21 cellular contexts compared by ENCODE assay signal in the genomic region with DNA sequence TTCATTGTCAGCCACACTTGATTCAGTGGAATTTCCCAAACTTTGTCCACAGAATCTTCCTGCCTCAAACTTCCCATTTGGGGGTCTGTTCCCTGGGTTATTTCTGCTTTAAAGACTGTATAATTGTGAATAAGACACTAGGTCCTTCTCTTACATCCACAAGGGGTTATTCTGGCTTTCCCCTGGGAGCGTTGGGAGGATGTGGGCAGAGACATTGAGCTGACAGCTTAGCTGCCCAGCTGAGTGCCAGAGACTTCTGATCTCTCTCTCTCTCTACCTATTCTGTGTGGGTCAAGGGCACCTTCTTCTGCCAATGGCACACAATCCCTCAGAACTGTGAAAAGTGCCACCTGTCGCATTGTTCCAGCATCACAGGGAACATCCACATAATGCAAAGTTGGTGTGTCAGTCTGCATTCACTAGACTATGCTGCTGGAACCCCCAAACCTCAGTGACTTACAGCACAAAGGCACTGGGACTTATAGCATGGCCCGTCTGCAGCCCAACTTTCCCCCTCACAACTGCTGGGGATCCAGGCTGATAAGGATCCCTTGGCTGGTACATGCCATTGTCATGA. TPM values are rescaled to one million over a fixed set of nuclear protein-coding genes. Genes with fewer than 3 reads are reported as not detected.
A peak's percentile ranks its signal among the peaks of the same experiment; 100 is the strongest.
DNase-seq lines count a peak whose midpoint lies in the region; ATAC-seq, FAIRE-seq and TF ChIP-seq lines count a peak whose summit lies in the region.
"Had no signal": no experiment of that assay in that cellular context is flagged by ENCODE, and none has a peak within 500 bp of the region (broad histone marks: within the 10 kb centered on the region; RNA-seq: fewer than 3 reads in every experiment).

No MANE protein-coding gene starts in this region.

- TF ChIP-seq EP300 in HepG2 (IDR thresholded peaks at IDR 0.05; ENCODE audit: low read depth in 2 of 2, low read length in 2 of 2): no peak
- TF ChIP-seq EP300 in HepG2 (CRISPR knock-in tag; IDR thresholded peaks at IDR 0.05; ENCODE audit: borderline replicate concordance): no peak

- H3K4me3 Mint-ChIP-seq in stimulated activated naive B cell treated with anti-CD40 and anti-IgM and Interleukin-4, amounts not matched to agents 10 μg/mL and 1 μg/mL and 100 μg/mL, for 72 hours: no peak overlapping the region
- no peak overlapping the region for H3K4me3 Mint-ChIP-seq in progenitor cell of endocrine pancreas (ENCODE audit: low read depth)
- H3K4me3 Mint-ChIP-seq: CD4-positive, CD25-positive, alpha-beta regulatory T cell; CD8-positive, alpha-beta memory T cell; GM23338; H9 had no signal

- intact Hi-C loops in HepG2 (cut with micrococcal nuclease; ENCODE audit: unreplicated experiment) (no loop called here), right lobe of liver (cut with DNase I) (no loop called here), sciatic nerve (cut with DNase I) (no loop called here)

- no peak overlapping the region for H3K4ac ChIP-seq in mesenchymal stem cell (ENCODE audit: low read depth in 1 of 2, low read length in 2 of 2)

- no peak overlapping the region for H4K91ac ChIP-seq in mesenchymal stem cell (ENCODE audit: low read length)

- in situ Hi-C loops in HepG2 (cut with HindIII; ENCODE audit: extremely low pct_ligation_motif_present, low pct_unique_long_range_greater_than_20kb): no loop called here

- H3K9me3 ChIP-seq in HepG2 (ENCODE audit: low read length): no peaks in the 10 kb centered on the region
- no peaks in the 10 kb centered on the region for H3K9me3 ChIP-seq in right lobe of liver
- H3K9me3 ChIP-seq in mesenchymal stem cell (ENCODE audit: control insufficient read depth, low read length): no peaks in the 10 kb centered on the region
- H3K9me3 ChIP-seq: A549 had no signal

- H3K4me1 Mint-ChIP-seq in stimulated activated naive B cell treated with anti-CD40 and anti-IgM and Interleukin-4, amounts not matched to agents 10 μg/mL and 1 μg/mL and 100 μg/mL, for 72 hours: peaks cover 24 to 26% of the 10 kb centered on the region in 2 donors
- peaks cover 3% of the 10 kb centered on the region for H3K4me1 Mint-ChIP-seq in progenitor cell of endocrine pancreas (ENCODE audit: low read depth)
- H3K4me1 Mint-ChIP-seq: GM23338 had no signal

- H4K8ac ChIP-seq in mesenchymal stem cell (ENCODE audit: low read length): no peak overlapping the region

- peaks cover 5 to 10% of the 10 kb centered on the region in 2 donors for H3K27me3 Mint-ChIP-seq in stimulated activated naive B cell treated with anti-CD40 and anti-IgM and Interleukin-4, amounts not matched to agents 10 μg/mL and 1 μg/mL and 100 μg/mL, for 72 hours
- peaks cover 5% of the 10 kb centered on the region for H3K27me3 Mint-ChIP-seq in progenitor cell of endocrine pancreas
- H3K27me3 Mint-ChIP-seq: CD4-positive, CD25-positive, alpha-beta regulatory T cell had no signal

- H3K27me3 ChIP-seq in HepG2 (ENCODE audit: control insufficient read depth in 1 of 2, insufficient read depth in 2 of 2, low read length in 2 of 2) (no peaks in the 10 kb centered on the region), right lobe of liver (no peaks in the 10 kb centered on the region), mesenchymal stem cell (ENCODE audit: control insufficient read depth in 1 of 2, insufficient read depth in 1 of 2, low read length in 2 of 2) (no peaks in the 10 kb centered on the region)

- H3K9me3 Mint-ChIP-seq in stimulated activated naive B cell treated with anti-CD40 and anti-IgM and Interleukin-4, amounts not matched to agents 10 μg/mL and 1 μg/mL and 100 μg/mL, for 72 hours: peaks cover 0 to 2% of the 10 kb centered on the region in 2 donors
- H3K9me3 Mint-ChIP-seq in progenitor cell of endocrine pancreas (ENCODE audit: low read depth): peaks cover 8% of the 10 kb centered on the region

- no peaks in the 10 kb centered on the region for H3K79me2 ChIP-seq in HepG2 (ENCODE audit: insufficient read depth, low read length)

- H2BK120ac ChIP-seq in mesenchymal stem cell (ENCODE audit: low read depth, low read length): no peak overlapping the region

- no TSS peak for BruUV-seq in HepG2 (replicated peaks; lab: Mats Ljungman, UMichigan)

- H4K20me1 ChIP-seq in HepG2 (ENCODE audit: insufficient read depth, low read length): no peaks in the 10 kb centered on the region

- TF ChIP-seq RAD21 in HepG2 (CRISPR knock-in tag; IDR thresholded peaks at IDR 0.05): no peak

- no peaks in the 10 kb centered on the region for H3K79me1 ChIP-seq in mesenchymal stem cell (replicated peaks; ENCODE audit: low read length, poor library complexity, severe bottlenecking)

- H2AK5ac ChIP-seq in mesenchymal stem cell (ENCODE audit: low read length, severe bottlenecking): no peak overlapping the region

- no peak overlapping the region for H3K14ac ChIP-seq in mesenchymal stem cell (ENCODE audit: low read length in 2 of 2)

- H3K36me3 ChIP-seq in HepG2 (replicated peaks in 1 of 2; ENCODE audit: control insufficient read depth in 1 of 2, insufficient read depth in 2 of 2, low read length in 2 of 2) (no peaks in the 10 kb centered on the region), right lobe of liver (no peaks in the 10 kb centered on the region), mesenchymal stem cell (ENCODE audit: control insufficient read depth in 1 of 2, insufficient read depth in 2 of 2, low read depth in 1 of 2, low read length in 2 of 2) (no peaks in the 10 kb centered on the region)

- no peak overlapping the region for H3K23ac ChIP-seq in mesenchymal stem cell (ENCODE audit: low read length in 2 of 2)

- H2BK12ac ChIP-seq in mesenchymal stem cell (ENCODE audit: low read length in 2 of 2): no peak overlapping the region

- TF ChIP-seq POLR2A in HepG2 (IDR thresholded peaks at IDR 0.05; ENCODE audit: insufficient read depth in 1 of 2, low read depth in 2 of 2, low read length in 2 of 2) (no peak), right lobe of liver (IDR thresholded peaks at IDR 0.05) (no peak), NB4 (IDR thresholded peaks at IDR 0.05; ENCODE audit: extremely low read depth, insufficient read length) (no peak)

- H3K18ac ChIP-seq in mesenchymal stem cell (ENCODE audit: low read depth in 1 of 2, low read length in 2 of 2): no peak overlapping the region

- H2BK15ac ChIP-seq in mesenchymal stem cell (ENCODE audit: low read depth, poor library complexity, severe bottlenecking): peak overlapping the region; percentile 55

- H2BK5ac ChIP-seq in mesenchymal stem cell (ENCODE audit: low read depth, low read length, poor library complexity, severe bottlenecking): no peak overlapping the region

- TF ChIP-seq CTCF in HepG2 (CRISPR knock-in tag; IDR thresholded peaks at IDR 0.05): no peak
- TF ChIP-seq CTCF in right lobe of liver (IDR thresholded peaks at IDR 0.05): no peak
- TF ChIP-seq CTCF in NB4 (IDR thresholded peaks at IDR 0.05; ENCODE audit: low read depth, low read length): no peak
- TF ChIP-seq CTCF in progenitor cell of endocrine pancreas (IDR thresholded peaks at IDR 0.05; ENCODE audit: unreplicated experiment): no peak

- H3K9ac ChIP-seq in HepG2 (ENCODE audit: insufficient read depth, low read depth, low read length): no peak overlapping the region
- no peak overlapping the region for H3K9ac ChIP-seq in mesenchymal stem cell (ENCODE audit: low read length)
- H3K9ac ChIP-seq: KMS-11 had no signal

- H2AFZ ChIP-seq in HepG2 (ENCODE audit: low read length) (no peak overlapping the region), mesenchymal stem cell (ENCODE audit: low read depth, low read length) (no peak overlapping the region)
- H2AFZ ChIP-seq: GM23338 had no signal

- H3K4me3 ChIP-seq in HepG2 (replicated peaks in 1 of 3; ENCODE audit: insufficient read depth in 1 of 3, low read depth in 2 of 3, low read length in 3 of 3): no peak overlapping the region
- no peak overlapping the region for H3K4me3 ChIP-seq in right lobe of liver
- no peak overlapping the region for H3K4me3 ChIP-seq in NB4 (ENCODE audit: low read depth, low read length)
- H3K4me3 ChIP-seq in mesenchymal stem cell (ENCODE audit: insufficient read depth in 1 of 2, low read depth in 1 of 2, low read length in 2 of 2): no peak overlapping the region
- H3K4me3 ChIP-seq: A549, GM23338 had no signal

- WGBS in HepG2 (ENCODE audit: low lambda C conversion rate): 33% methylated on average over 3 of the region's 3 CpGs
- WGBS in right lobe of liver (ENCODE audit: insufficient coverage, low coverage, low lambda C conversion rate, missing lambda C conversion rate): 71% methylated on average over 1 of the region's 3 CpGs
- 95% methylated on average over 3 of the region's 3 CpGs for WGBS in mesenchymal stem cell

- H3K4me1 ChIP-seq in HepG2 (ENCODE audit: insufficient read depth, low read length) (no peaks in the 10 kb centered on the region), right lobe of liver (no peaks in the 10 kb centered on the region), mesenchymal stem cell (ENCODE audit: control insufficient read depth, insufficient read depth, low read depth, low read length) (peaks cover 4% of the 10 kb centered on the region)

- H3K4me2 ChIP-seq in HepG2 (ENCODE audit: low read depth, low read length): no peak overlapping the region
- H3K4me2 ChIP-seq in mesenchymal stem cell (ENCODE audit: low read length, poor library complexity, severe bottlenecking): no peak overlapping the region
- H3K4me2 ChIP-seq: A549, GM23338, KMS-11 had no signal

- CTCF ChIA-PET in HepG2 (lab: Yijun Ruan, JAX; ENCODE audit: low intra/inter-chr PET ratio, low total read pairs): no interaction called here

- FAIRE-seq in HepG2 (lab: Jason Lieb, UNC): no peak
- FAIRE-seq: A549, G401.6, GM12892, HTR-8/SVneo had no signal

- H3K27ac Mint-ChIP-seq in stimulated activated naive B cell treated with anti-CD40 and anti-IgM and Interleukin-4, amounts not matched to agents 10 μg/mL and 1 μg/mL and 100 μg/mL, for 72 hours: no peak overlapping the region
- H3K27ac Mint-ChIP-seq in progenitor cell of endocrine pancreas: no peak overlapping the region
- H3K27ac Mint-ChIP-seq: CD4-positive, CD25-positive, alpha-beta regulatory T cell; CD8-positive, alpha-beta memory T cell; GM23338; H9 had no signal

- no peaks in the 10 kb centered on the region for H3K36me3 Mint-ChIP-seq in stimulated activated naive B cell treated with anti-CD40 and anti-IgM and Interleukin-4, amounts not matched to agents 10 μg/mL and 1 μg/mL and 100 μg/mL, for 72 hours
- H3K36me3 Mint-ChIP-seq in progenitor cell of endocrine pancreas (ENCODE audit: insufficient read depth): peaks cover 2% of the 10 kb centered on the region
- H3K36me3 Mint-ChIP-seq: CD4-positive, CD25-positive, alpha-beta regulatory T cell; CD8-positive, alpha-beta memory T cell had no signal

- no peak for ATAC-seq in HepG2
- ATAC-seq in right lobe of liver: no peak
- peak; percentile 64 to 78 for ATAC-seq in stimulated activated naive B cell treated with anti-CD40 and anti-IgM and Interleukin-4, amounts not matched to agents 10 μg/mL and 1 μg/mL and 100 μg/mL, for 72 hours (replicated peaks)
- no peak for ATAC-seq in sciatic nerve
- ATAC-seq: GM23338 had no signal

- H3K27ac ChIP-seq in HepG2 (ENCODE audit: extremely low read length, insufficient read depth, low read length): no peak overlapping the region
- no peak overlapping the region for H3K27ac ChIP-seq in right lobe of liver
- H3K27ac ChIP-seq in mesenchymal stem cell (ENCODE audit: low read length, poor library complexity, severe bottlenecking): no peak overlapping the region
- H3K27ac ChIP-seq: 22Rv1, A549, HL-60, KMS-11 had no signal

- POLR2A ChIA-PET in HepG2 (lab: Yijun Ruan, JAX): no interaction called here

- DNase-seq in HepG2 (ENCODE audit: low spot score): no peak
- DNase-seq in right lobe of liver: no peak
- DNase-seq in NB4 (ENCODE audit: low read depth): peak; percentile 38
- DNase-seq in mesenchymal stem cell: no peak
- DNase-seq in stimulated activated naive B cell treated with anti-CD40 and anti-IgM and Interleukin-4, amounts not matched to agents 10 μg/mL and 1 μg/mL and 100 μg/mL, for 72 hours: no peak
- no peak for DNase-seq in HuH-7.5 (ENCODE audit: low spot score)
- no peak for DNase-seq in sciatic nerve (ENCODE audit: low spot score)
- no peak for DNase-seq in progenitor cell of endocrine pancreas (ENCODE audit: low spot score, unreplicated experiment)
- DNase-seq: C1 segment of cervical spinal cord; CD4-positive, CD25-positive, alpha-beta regulatory T cell; CD8-positive, alpha-beta memory T cell; COR-L47; H9 had no signal

RNA-seq across cellular contexts. Expression of a gene that starts 19.8 kb away (rescaled TPM):
- total RNA-seq in HepG2 (2016; rRNA removed; fragmentation: Illumina TruSeq; extraction: Trizol) (0.60 and 1.4 TPM in 2 replicates), right lobe of liver (10 to 100 TPM in 3 of 6 experiments, 1 to 10 TPM in 3; 5.5 to 23.7 (median 8.6) TPM), sciatic nerve (316 TPM), progenitor cell of endocrine pancreas (6.3 and 14.3 TPM in 2 replicates)
- under 0.01 and 0.20 TPM in 2 replicates for total RNA-seq in HepG2 (2016; cell fraction: cytosol; rRNA removed; fragmentation: Illumina TruSeq; extraction: Trizol; ENCODE audit: low read depth)
- total RNA-seq in HepG2 (2016; cell fraction: insoluble cytoplasmic fraction; rRNA removed; fragmentation: Illumina TruSeq; extraction: Trizol): 0.79 and 0.93 TPM in 2 replicates
- 0.22 and 0.41 TPM in 2 replicates for total RNA-seq in HepG2 (2016; cell fraction: membrane; rRNA removed; fragmentation: Illumina TruSeq; extraction: Trizol)
- total RNA-seq in HepG2 (2016; cell fraction: nucleus; rRNA removed; fragmentation: Illumina TruSeq; extraction: Trizol): 1.4 and 2.4 TPM in 2 replicates
- polyA plus RNA-seq in HepG2 (2011; rRNA removed): 0.65 and 1.4 TPM in 2 replicates
- polyA plus RNA-seq in HepG2 (2011; cell fraction: cytosol; rRNA removed): 0.32 and 0.37 TPM in 2 replicates
- polyA plus RNA-seq in HepG2 (2011; cell fraction: nucleus; rRNA removed): 0.51 and 0.66 TPM in 2 replicates
- polyA plus RNA-seq in HepG2 (2012): 0.54 and 3.3 TPM in 2 replicates
- polyA plus RNA-seq in HepG2 (2016; cell fraction: cytosol; fragmentation: Illumina TruSeq; extraction: Trizol; ENCODE audit: low read depth): 0.12 and 0.16 TPM in 2 replicates
- 0.26 and 0.34 TPM in 2 replicates for polyA plus RNA-seq in HepG2 (2016; cell fraction: insoluble cytoplasmic fraction; fragmentation: Illumina TruSeq; extraction: Trizol; ENCODE audit: low read depth)
- 0.09 and 0.37 TPM in 2 replicates for polyA plus RNA-seq in HepG2 (2016; cell fraction: membrane; fragmentation: Illumina TruSeq; extraction: Trizol; ENCODE audit: low read depth)
- polyA plus RNA-seq in HepG2 (2016; cell fraction: nucleus; fragmentation: Illumina TruSeq; extraction: Trizol; ENCODE audit: insufficient read depth, low read depth): 1.9 and 2.1 TPM in 2 replicates
- 1.3 and 6.5 TPM in 2 replicates for polyA minus RNA-seq in HepG2 (2011; rRNA and poly(A)+ RNA removed; ENCODE audit: low replicate concordance)
- 0.49 and 0.88 TPM in 2 replicates for polyA minus RNA-seq in HepG2 (2011; cell fraction: cytosol; rRNA and poly(A)+ RNA removed)
- polyA minus RNA-seq in HepG2 (2011; cell fraction: nucleus; rRNA and poly(A)+ RNA removed): 1.4 and 1.7 TPM in 2 replicates
- 87.1 TPM for polyA plus RNA-seq in mesenchymal stem cell (2013, experiment 1 of 2)
- 83.3 TPM for polyA plus RNA-seq in mesenchymal stem cell (2013, experiment 2 of 2)
- total RNA-seq: CD4-positive, CD25-positive, alpha-beta regulatory T cell had no signal
- polyA plus RNA-seq: CD8-positive, alpha-beta memory T cell had no signal

Comparison
In these comparisons a context has a peak if more than half of its experiments do, and no peak if none do; other contexts are left out.
1. ATAC-seq: peak in stimulated activated naive B cell treated with anti-CD40 and anti-IgM and Interleukin-4, amounts not matched to agents 10 μg/mL and 1 μg/mL and 100 μg/mL, for 72 hours (2 of 2); none in HepG2 (single experiment), right lobe of liver (0 of 4) and sciatic nerve (single experiment).
2. RNA of a gene that starts 19.8 kb away (total RNA-seq): 316 TPM in sciatic nerve (single experiment); 5.5 to 23.7 TPM in right lobe of liver, 6.3 to 14.3 TPM in progenitor cell of endocrine pancreas and under 0.01 to 2.4 TPM in HepG2; every median in the first group is over 10 times any median in the second.